9 cellular contexts compared by ENCODE assay signal in the genomic region with DNA sequence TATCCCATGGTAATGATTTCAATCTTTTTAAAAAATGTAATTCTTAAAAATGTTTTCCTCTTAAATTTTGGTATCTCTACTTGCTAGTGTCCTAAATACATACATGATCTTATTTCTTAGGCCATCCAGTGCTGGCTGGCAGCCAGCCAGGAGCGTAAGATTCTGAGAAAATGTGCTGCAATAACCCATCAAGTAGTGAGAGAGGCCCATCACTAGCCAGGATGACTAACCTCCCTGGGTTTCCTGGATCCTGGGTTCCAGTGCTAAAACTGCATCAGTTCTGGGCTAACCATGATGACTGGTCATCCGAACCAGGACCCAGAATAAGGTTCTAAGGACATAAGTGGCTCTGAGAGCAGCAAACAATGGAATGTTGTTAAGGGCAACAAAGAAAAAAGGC. TPM values are rescaled to one million over a fixed set of nuclear protein-coding genes. Genes with fewer than 3 reads are reported as not detected.
A peak's percentile ranks its signal among the peaks of the same experiment; 100 is the strongest.
DNase-seq lines count a peak whose midpoint lies in the region; ATAC-seq and TF ChIP-seq lines count a peak whose summit lies in the region.
"Had no signal": no experiment of that assay in that cellular context is flagged by ENCODE, and none has a peak within 500 bp of the region (broad histone marks: within the 10 kb centered on the region; RNA-seq: fewer than 3 reads in every experiment).

No MANE protein-coding gene starts in this region.

- CTCF ChIA-PET in PC-9 (lab: Charles Lee), result no interaction called here

- H3K36me3 ChIP-seq in PC-9 (ENCODE audit: low read depth), result no peaks in the 10 kb centered on the region

- no peaks in the 10 kb centered on the region for H3K9me3 ChIP-seq in PC-9 (ENCODE audit: insufficient read depth, low read depth)

- H2AFZ ChIP-seq in PC-9, result no peak overlapping the region

- no TSS peak for BruUV-seq in PC-9 (replicated peaks; lab: Mats Ljungman, UMichigan)

- peaks cover 50% of the 10 kb centered on the region for H3K4me1 ChIP-seq in PC-9 (replicated peaks; ENCODE audit: insufficient read depth)

- H4K20me1 ChIP-seq in PC-9 (ENCODE audit: insufficient read depth), result no peaks in the 10 kb centered on the region

- no peak for TF ChIP-seq CTCF in PC-9 (conservative IDR thresholded peaks at IDR 0.05)

- no peak overlapping the region for H3K4me2 ChIP-seq in PC-9

- no peaks in the 10 kb centered on the region for H3K79me2 ChIP-seq in PC-9 (ENCODE audit: low read depth)

- no peak for ATAC-seq in GM21360 (IDR thresholded peaks at IDR 0.05; ENCODE audit: unreplicated experiment)

- POLR2A ChIA-PET in PC-9 (lab: Charles Lee; ENCODE audit: unreplicated experiment), result interaction anchor here (0.6 kb wide), 1 partner anchor 718 kb away, joined by 4 read pairs; no protein-coding TSS in a partner anchor

- no peak overlapping the region for H3K4me3 ChIP-seq in PC-9

- peaks cover 39% of the 10 kb centered on the region for H3F3A ChIP-seq in PC-9 (ENCODE audit: insufficient read depth, low read depth)

- H3K9me2 ChIP-seq in PC-9 (ENCODE audit: insufficient read depth), result no peaks in the 10 kb centered on the region

- no peaks in the 10 kb centered on the region for H3K27me3 ChIP-seq in PC-9 (ENCODE audit: insufficient read depth, low read depth)

- peak overlapping the region; percentile 68 for H3K27ac ChIP-seq in PC-9

- DNase-seq in NK-92 treated with Interleukin-12 subunit alpha and Interleukin-12 subunit beta, amount 100 ng/mL, for 24 hours (lab: John Stamatoyannopoulos, UW), result peak; percentile 44
- DNase-seq in NK-92 (lab: John Stamatoyannopoulos, UW; ENCODE audit: unreplicated experiment) (no peak), PC-9 (no peak), fibroblast of gingiva (ENCODE audit: low read depth) (peak; percentile 88), NCI-H2081 (lab: John Stamatoyannopoulos, UW) (no peak), NCI-H146 (lab: John Stamatoyannopoulos, UW) (no peak)
- peak; percentile 36 for DNase-seq in stimulated activated CD4-positive, alpha-beta T cell treated with anti-CD3 and anti-CD28 coated beads, Interleukin-4, amount 100 ng/mL, for 24 hours
- DNase-seq: AML-193 had no signal

- intact Hi-C loops in PC-9 (cut with micrococcal nuclease; ENCODE audit: unreplicated experiment), result loop anchor here (5.0 kb wide), 1 partner anchor 42 kb away; a partner anchor contains a TSS

RNA-seq across cellular contexts. Expression of a gene that starts 15.7 kb away (rescaled TPM):
- 2.0 and 2.4 TPM in 2 replicates for total RNA-seq in PC-9 (2021)

RNA-seq across cellular contexts. Expression of a gene that starts 42.0 kb away (rescaled TPM):
- total RNA-seq in PC-9 (2021), result 27.2 and 36.8 TPM in 2 replicates

Comparison
In these comparisons a context has a peak if more than half of its experiments do, and no peak if none do; other contexts are left out.
1. DNase-seq: peak in NK-92 treated with Interleukin-12 subunit alpha and Interleukin-12 subunit beta, amount 100 ng/mL, for 24 hours (single experiment), fibroblast of gingiva (single experiment) and stimulated activated CD4-positive, alpha-beta T cell treated with anti-CD3 and anti-CD28 coated beads, Interleukin-4, amount 100 ng/mL, for 24 hours (single experiment); none in NK-92 (single experiment), PC-9 (0 of 2), NCI-H2081 (0 of 2) and NCI-H146 (single experiment).